Comparison of ENCODE assay signal across 8 cellular contexts in genomic region chr18:63788447-63789096, GRCh38. TPM values are rescaled to one million over a fixed set of nuclear protein-coding genes. Genes with fewer than 3 reads are reported as not detected.
DNase-seq lines count a peak whose midpoint lies in the region; ATAC-seq, FAIRE-seq and TF ChIP-seq lines count a peak whose summit lies in the region.

No MANE protein-coding gene starts in this region.

- peak; percentile 87 for FAIRE-seq in H54 (lab: Jason Lieb, UNC)

- no peak for TF ChIP-seq EP300 in gastroesophageal sphincter (IDR thresholded peaks at IDR 0.05)

- no peaks in the 10 kb centered on the region for H3K27me3 ChIP-seq in gastroesophageal sphincter

- H3K4me3 ChIP-seq in AG09309 (ENCODE audit: control insufficient read depth, low read depth, low read length) (no peak overlapping the region), cardiac fibroblast (replicated peaks in 1 of 2; ENCODE audit: low read depth in 2 of 2, low read length in 2 of 2) (no peak overlapping the region), gastroesophageal sphincter (no peak overlapping the region)

- H3K27ac ChIP-seq in gastroesophageal sphincter: no peak overlapping the region

- no peaks in the 10 kb centered on the region for H3K4me1 ChIP-seq in gastroesophageal sphincter

- TF ChIP-seq CTCF in AG09309 (IDR thresholded peaks at IDR 0.05; ENCODE audit: control insufficient read depth, insufficient read depth, low read depth, low read length, missing control alignments): no peak
- no peak for TF ChIP-seq CTCF in cardiac fibroblast (IDR thresholded peaks at IDR 0.05; ENCODE audit: low read depth, low read length)
- TF ChIP-seq CTCF in gastroesophageal sphincter (IDR thresholded peaks at IDR 0.05): no peak

- H3K9me3 ChIP-seq in gastroesophageal sphincter: no peaks in the 10 kb centered on the region

- no peak for TF ChIP-seq POLR2A in H54 (IDR thresholded peaks at IDR 0.05; ENCODE audit: low read depth, low read length)
- no peak for TF ChIP-seq POLR2A in gastroesophageal sphincter (IDR thresholded peaks at IDR 0.05)

- ATAC-seq in GM21786 (IDR thresholded peaks at IDR 0.05; ENCODE audit: unreplicated experiment): no peak
- ATAC-seq in gastroesophageal sphincter: no peak

- WGBS in gastroesophageal sphincter (ENCODE audit: low coverage in 1 of 2), 2 donors: 75 to 88% methylated on average over 3 of the region's 3 CpGs

- DNase-seq in AG09309 (ENCODE audit: low read depth) (peak; percentile 75), H54 (ENCODE audit: insufficient read length, low spot score) (no peak), SIG-M5 (lab: John Stamatoyannopoulos, UW) (peak; percentile 47), cardiac fibroblast (ENCODE audit: low read depth in 2 of 2) (peak; percentile 45 to 92), hippocampal formation (lab: John Stamatoyannopoulos, UW) (no peak)
- peak; percentile 54 for DNase-seq in stimulated activated CD4-positive, alpha-beta T cell treated with anti-CD3 and anti-CD28 coated beads, Interleukin-4, amount 100 ng/mL, for 24 hours

- no peaks in the 10 kb centered on the region for H3K36me3 ChIP-seq in gastroesophageal sphincter

RNA-seq across cellular contexts. Expression of gene SERPINB7, which starts 13.4 kb away (rescaled TPM):
- not detected for total RNA-seq in gastroesophageal sphincter

Comparison
In these comparisons a context has a peak if more than half of its experiments do, and no peak if none do; other contexts are left out.
1. DNase-seq: peak in AG09309 (single experiment), SIG-M5 (single experiment), cardiac fibroblast (2 of 2) and stimulated activated CD4-positive, alpha-beta T cell treated with anti-CD3 and anti-CD28 coated beads, Interleukin-4, amount 100 ng/mL, for 24 hours (single experiment); none in H54 (single experiment) and hippocampal formation (0 of 2).